ENCODE assay signal across 8 cellular contexts in the genomic region with DNA sequence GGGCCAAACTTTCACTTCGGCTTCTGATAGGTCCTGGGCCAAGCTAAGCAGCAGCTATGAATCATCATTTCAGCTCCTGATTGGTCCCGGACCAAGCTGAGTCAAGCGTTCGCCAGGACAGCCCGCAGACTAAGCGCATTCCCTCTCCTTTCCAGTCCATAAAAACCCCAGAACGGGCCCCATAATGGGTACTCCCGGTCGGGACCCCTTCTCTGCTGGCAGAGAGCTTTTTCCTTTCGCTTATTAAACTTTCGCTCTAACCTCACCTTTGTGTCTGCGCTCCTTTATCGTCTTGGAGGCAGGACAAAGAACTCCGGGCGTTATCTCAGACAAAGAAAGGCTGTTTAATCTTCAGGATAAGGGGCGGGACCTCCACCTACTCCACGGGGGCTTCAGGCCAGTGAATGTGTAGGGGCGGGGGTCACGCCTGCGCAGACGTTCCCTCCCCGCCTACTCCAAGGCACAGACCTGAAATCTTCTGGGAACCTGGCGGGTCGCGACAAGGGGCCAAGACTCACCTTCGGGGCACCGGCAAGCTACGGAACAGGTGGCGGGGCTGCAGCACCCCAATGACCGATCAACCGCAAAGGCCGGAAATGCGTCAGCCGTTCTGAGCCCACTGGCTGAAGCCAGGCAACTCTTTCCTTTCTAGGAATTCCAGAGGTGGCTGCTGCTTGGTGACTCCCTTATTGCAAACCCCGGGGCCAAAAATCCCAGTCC.
DNase-seq lines count a peak whose midpoint lies in the region; ATAC-seq lines count a peak whose summit lies in the region.

A gene (minus strand): TSS at position 585 of the 720 bp plus-strand sequence. CDS start 6,465 bp downstream, outside the sequence.

- DNase-seq in 8988T (peak; percentile 54), NCI-H2196 treated with DMSO at 0.1 percent for 48 hours (lab: John Stamatoyannopoulos, UW; ENCODE audit: unreplicated experiment) (peak; percentile 66), cerebellar nuclear complex (lab: John Stamatoyannopoulos, UW) (peak; percentile 33 to 78), islet precursor cell (peak; percentile 99)
- DNase-seq in activated CD4-positive, CD25-positive, alpha-beta regulatory T cell treated with anti-CD3 and anti-CD28 coated beads, Interleukin-2, amount 50 U/mL, for 72 hours = peak; percentile 72
- peak; percentile 56 to 73 (median 67) for DNase-seq in stimulated activated CD4-positive, alpha-beta T cell treated with anti-CD3 and anti-CD28 coated beads, Interleukin-12 subunit alpha, Interleukin-12 subunit beta, amount 100 ng/mL, for 48 hours (ENCODE audit: low read depth in 2 of 3, low spot score in 1 of 3)

- ATAC-seq in GM18861 (IDR thresholded peaks at IDR 0.05; ENCODE audit: unreplicated experiment) = peak; percentile 87
- ATAC-seq in HG03066 (IDR thresholded peaks at IDR 0.05; ENCODE audit: low read depth, unreplicated experiment) = peak; percentile 81

Comparison
In these comparisons a context has a peak if more than half of its experiments do, and no peak if none do; other contexts are left out.
1. Peak in every context shown above with its lines: DNase-seq and ATAC-seq.